Comparison of ENCODE assay signal across 11 cellular contexts in genomic region chr10:99984201-99984600, GRCh38. TPM values are rescaled to one million over a fixed set of nuclear protein-coding genes. Genes with fewer than 3 reads are reported as not detected.
DNase-seq lines count a peak whose midpoint lies in the region; ATAC-seq, FAIRE-seq and TF ChIP-seq lines count a peak whose summit lies in the region.
"Had no signal": no experiment of that assay in that cellular context is flagged by ENCODE, and none has a peak within 500 bp of the region (broad histone marks: within the 10 kb centered on the region; RNA-seq: fewer than 3 reads in every experiment).

No MANE protein-coding gene starts in this region.

- ATAC-seq in A549 (no peak), GM21723 (IDR thresholded peaks at IDR 0.05; ENCODE audit: unreplicated experiment) (peak; percentile 64), SK-N-SH treated with all-trans-retinoic acid at 6 μM for 48 hours (peak; percentile 53), right lobe of liver (no peak), GM21526 (IDR thresholded peaks at IDR 0.05; ENCODE audit: low FRiP score, unreplicated experiment) (no peak)

- TF ChIP-seq POLR2A in A549 (IDR thresholded peaks at IDR 0.05; ENCODE audit: low read length), result no peak
- TF ChIP-seq POLR2A in right lobe of liver (IDR thresholded peaks at IDR 0.05), result no peak
- TF ChIP-seq POLR2A in Peyer's patch (IDR thresholded peaks at IDR 0.05), result no peak

- TF ChIP-seq RAD21 in A549 (conservative IDR thresholded peaks at IDR 0.05 in 1 of 2, IDR thresholded peaks at IDR 0.05 in 1 of 2), result no peak

- peaks cover 42% of the 10 kb centered on the region for H3K4me1 ChIP-seq in A549
- peaks cover 0 to 53% (median 23%) of the 10 kb centered on the region in 4 donors for H3K4me1 ChIP-seq in right lobe of liver
- H3K4me1 ChIP-seq in Peyer's patch, result peaks cover 0 to 44% (median 6%) of the 10 kb centered on the region in 4 donors

- H3K4me2 ChIP-seq in A549, result peak overlapping the region; percentile 46

- CTCF ChIA-PET in A549 (lab: Yijun Ruan, JAX), result interaction anchor here (1.1 to 9.0 kb wide), 3 partner anchors 10 to 26 kb away, joined by 3 to 58 read pairs (median 7); partner anchors contain the start of gene DNMBP

- POLR2A ChIA-PET in A549 (lab: Yijun Ruan, JAX), result interaction anchor here (1.4 kb wide), 1 partner anchor 18 kb away, joined by 3 read pairs; no protein-coding TSS in a partner anchor

- no peak for TF ChIP-seq EP300 in A549 (IDR thresholded peaks at IDR 0.05)

- H3K4me3 ChIP-seq in A549, result no peak overlapping the region
- H3K4me3 ChIP-seq in right lobe of liver, result no peak overlapping the region
- no peak overlapping the region for H3K4me3 ChIP-seq in Peyer's patch

- no peak for TF ChIP-seq CTCF in A549 (IDR thresholded peaks at IDR 0.05)
- TF ChIP-seq CTCF in right lobe of liver (IDR thresholded peaks at IDR 0.05), result no peak
- TF ChIP-seq CTCF in Peyer's patch (IDR thresholded peaks at IDR 0.05), result no peak

- intact Hi-C loops in right lobe of liver (cut with DNase I), result no loop called here

- H3K27me3 ChIP-seq in right lobe of liver (no peaks in the 10 kb centered on the region), Peyer's patch (no peaks in the 10 kb centered on the region)

- WGBS in A549 (ENCODE audit: missing lambda C conversion rate), result 12% methylated on average over 3 of the region's 3 CpGs
- WGBS in right lobe of liver (ENCODE audit: insufficient coverage, low coverage, low lambda C conversion rate, missing lambda C conversion rate), result 12% methylated on average over 3 of the region's 3 CpGs

- peak overlapping the region in 1 of 2 experiments; percentile 74; a peak in 3 of 6 replicates for H3K27ac ChIP-seq in A549
- peak overlapping the region; percentile 19 to 93 (median 78) for H3K27ac ChIP-seq in right lobe of liver
- peak overlapping the region in 2 of 4 donors; percentile 2 to 45 for H3K27ac ChIP-seq in Peyer's patch

- H3K36me3 ChIP-seq in right lobe of liver (no peaks in the 10 kb centered on the region), Peyer's patch (no peaks in the 10 kb centered on the region)

- DNase-seq in A549 (ENCODE audit: low read depth in 1 of 2, low spot score in 1 of 2), result no peak
- DNase-seq in right lobe of liver, result no peak
- DNase-seq in Peyer's patch, result no peak
- no peak for DNase-seq in activated naive CD4-positive, alpha-beta T cell treated with anti-CD3 and anti-CD28 coated beads, Interleukin-2, amount 50 U/mL, for 16 hours
- no peak for DNase-seq in effector CD4-positive, alpha-beta T cell
- DNase-seq: activated CD4-positive, CD25-positive, alpha-beta regulatory T cell; endodermal cell; KBM-7 had no signal

- H3K9me3 ChIP-seq in A549, result no peaks in the 10 kb centered on the region
- no peaks in the 10 kb centered on the region for H3K9me3 ChIP-seq in right lobe of liver
- H3K9me3 ChIP-seq in Peyer's patch, result no peaks in the 10 kb centered on the region

- no peak for FAIRE-seq in A549 (lab: Jason Lieb, UNC)

TF ChIP-seq in A549, 52 proteins besides CTCF, POLR2A, EP300 and RAD21:
- no peak for TF ChIP-seq BHLHE40 (IDR thresholded peaks at IDR 0.05; ENCODE audit: low read depth, low read length)
- no peak for TF ChIP-seq TFCP2L1 (CRISPR knock-in tag; IDR thresholded peaks at IDR 0.05)

TF ChIP-seq in SK-N-SH treated with all-trans-retinoic acid at 6 μM for 48 hours, 23 proteins besides CTCF, POLR2A, EP300 and RAD21:
- peak; percentile 60; the same call in 1 of the 2 replicates for TF ChIP-seq TOX (CRISPR knock-in tag; IDR thresholded peaks at IDR 0.05; ENCODE audit: borderline replicate concordance)
- TF ChIP-seq ARNTL (CRISPR knock-in tag; IDR thresholded peaks at IDR 0.05; ENCODE audit: borderline replicate concordance, low read depth), result no peak
- no peak for TF ChIP-seq ZFP30 (CRISPR knock-in tag; IDR thresholded peaks at IDR 0.05)
- 0 out of 2 replicates have a peak, but pooled peaks have one; percentile 25 for TF ChIP-seq ISL1 (CRISPR knock-in tag; IDR thresholded peaks at IDR 0.05)
- TF ChIP-seq BACH2 (CRISPR knock-in tag; IDR thresholded peaks at IDR 0.05; ENCODE audit: borderline replicate concordance), result no peak
- TF ChIP-seq PPARA (CRISPR knock-in tag; IDR thresholded peaks at IDR 0.05; ENCODE audit: borderline replicate concordance), result no peak

RNA-seq across cellular contexts. Expression of gene DNMBP, which starts 25.5 kb away (rescaled TPM):
- polyA plus RNA-seq in A549 (2011; rRNA removed) (20.3 and 24.3 TPM in 2 replicates), A549 (2017; fragmentation: RNase III; extraction: RNeasy Plus Mini Kit Qiagen cat#74134 plus additional on column Dnase treatment) (12.6 to 15.3 TPM (median 13.7 TPM) in 3 replicates)
- 9.9 and 11.3 TPM in 2 replicates for polyA plus RNA-seq in A549 (2012; cell fraction: cytosol; rRNA removed)
- polyA plus RNA-seq in A549 (2012; cell fraction: nucleus; rRNA removed), result 19.1 and 24.9 TPM in 2 replicates
- 20.1 and 20.4 TPM in 2 replicates for polyA minus RNA-seq in A549 (2011; rRNA and poly(A)+ RNA removed)
- total RNA-seq in right lobe of liver (10 to 100 TPM in 3 of 6 experiments, 1 to 10 TPM in 3; 7.9 to 12.7 (median 9.9) TPM), Peyer's patch (10 to 100 TPM; 53.6 to 96.0 (median 69.6) TPM)

Comparison
In these comparisons a context has a peak if more than half of its experiments do, and no peak if none do; other contexts are left out.
1. ATAC-seq: peak in GM21723 (single experiment) and SK-N-SH treated with all-trans-retinoic acid at 6 μM for 48 hours (single experiment); none in A549 (0 of 2), right lobe of liver (0 of 4) and GM21526 (single experiment).